In the genomic region with DNA sequence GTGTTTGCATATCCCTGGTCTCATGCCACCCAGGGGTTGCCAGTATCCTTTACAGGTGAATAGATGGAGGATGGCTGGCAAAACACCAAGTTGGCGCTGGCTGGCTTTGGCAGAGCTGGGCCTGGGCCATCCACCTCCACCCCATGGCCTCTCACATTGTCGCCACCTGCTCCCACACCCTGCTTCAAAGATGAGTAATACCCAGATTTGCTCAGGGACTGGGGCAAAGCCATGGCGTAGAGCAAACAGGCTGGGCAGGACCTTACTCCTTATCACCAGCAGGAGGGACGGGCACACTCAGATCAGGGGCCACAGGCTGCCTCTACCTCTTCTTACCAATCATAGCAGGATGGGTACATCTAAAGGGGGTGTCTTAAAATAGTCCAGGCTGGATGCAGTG, we compare ENCODE assay signal across 1 cellular context.
TF ChIP-seq lines count a peak whose summit lies in the region.

No MANE protein-coding gene starts in this region.

TF ChIP-seq in SK-N-SH, 30 proteins besides CTCF, POLR2A, EP300 and RAD21 (continued from another document):
- no peak for TF ChIP-seq PBX3 (IDR thresholded peaks at IDR 0.05)
- no peak for TF ChIP-seq ELF1 (IDR thresholded peaks at IDR 0.05)
- TF ChIP-seq MAX (IDR thresholded peaks at IDR 0.05; ENCODE audit: low read depth) = no peak
- TF ChIP-seq, protein P1, sequence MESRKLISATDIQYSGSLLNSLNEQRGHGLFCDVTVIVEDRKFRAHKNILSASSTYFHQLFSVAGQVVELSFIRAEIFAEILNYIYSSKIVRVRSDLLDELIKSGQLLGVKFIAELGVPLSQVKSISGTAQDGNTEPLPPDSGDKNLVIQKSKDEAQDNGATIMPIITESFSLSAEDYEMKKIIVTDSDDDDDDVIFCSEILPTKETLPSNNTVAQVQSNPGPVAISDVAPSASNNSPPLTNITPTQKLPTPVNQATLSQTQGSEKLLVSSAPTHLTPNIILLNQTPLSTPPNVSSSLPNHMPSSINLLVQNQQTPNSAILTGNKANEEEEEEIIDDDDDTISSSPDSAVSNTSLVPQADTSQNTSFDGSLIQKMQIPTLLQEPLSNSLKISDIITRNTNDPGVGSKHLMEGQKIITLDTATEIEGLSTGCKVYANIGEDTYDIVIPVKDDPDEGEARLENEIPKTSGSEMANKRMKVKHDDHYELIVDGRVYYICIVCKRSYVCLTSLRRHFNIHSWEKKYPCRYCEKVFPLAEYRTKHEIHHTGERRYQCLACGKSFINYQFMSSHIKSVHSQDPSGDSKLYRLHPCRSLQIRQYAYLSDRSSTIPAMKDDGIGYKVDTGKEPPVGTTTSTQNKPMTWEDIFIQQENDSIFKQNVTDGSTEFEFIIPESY (IDR thresholded peaks at IDR 0.05; ENCODE audit: borderline replicate concordance, low read depth) = no peak
